Comparison of ENCODE assay signal across 19 cellular contexts in genomic region chr20:51362254-51362653, GRCh38.
DNase-seq lines count a peak whose midpoint lies in the region; ATAC-seq and TF ChIP-seq lines count a peak whose summit lies in the region.
"Had no signal": no experiment of that assay in that cellular context is flagged by ENCODE, and none has a peak within 500 bp of the region (broad histone marks: within the 10 kb centered on the region; RNA-seq: fewer than 3 reads in every experiment).

No MANE protein-coding gene starts in this region.

- WGBS in testis, 2 donors = 89 to 90% methylated on average over 3 of the region's 3 CpGs

- H3K27me3 ChIP-seq in brain microvascular endothelial cell (replicated peaks) (no peaks in the 10 kb centered on the region), osteoblast (ENCODE audit: insufficient read depth, low read length) (no peaks in the 10 kb centered on the region), testis (no peaks in the 10 kb centered on the region)

- no peak for TF ChIP-seq EP300 in Ishikawa (IDR thresholded peaks at IDR 0.05; ENCODE audit: borderline replicate concordance)

- H3K36me3 ChIP-seq in brain microvascular endothelial cell (replicated peaks) (no peaks in the 10 kb centered on the region), osteoblast (ENCODE audit: insufficient read depth, low read length) (no peaks in the 10 kb centered on the region), testis (ENCODE audit: low read depth, missing control alignments) (no peaks in the 10 kb centered on the region)

- in situ Hi-C loops in brain microvascular endothelial cell (cut with HindIII; ENCODE audit: low pct_ligation_motif_present, low sequenced_read_pairs) = no loop called here

- intact Hi-C loops in testis (cut with DNase I; ENCODE audit: low total_unique reads) = no loop called here

- TF ChIP-seq CTCF in brain microvascular endothelial cell (IDR thresholded peaks at IDR 0.05; ENCODE audit: low read depth, low read length, missing control alignments) = no peak
- TF ChIP-seq CTCF in osteoblast (IDR thresholded peaks at IDR 0.05; ENCODE audit: extremely low read depth, low read depth, low read length) = no peak
- no peak for TF ChIP-seq CTCF in testis (IDR thresholded peaks at IDR 0.05)

- no peaks in the 10 kb centered on the region for H3K79me2 ChIP-seq in osteoblast (ENCODE audit: insufficient read depth, low read length)

- peaks cover 12% of the 10 kb centered on the region for H3K9me3 Mint-ChIP-seq in activated T-helper 17 cell treated with anti-CD3 and anti-CD28 coated beads, Interleukin-2, amount 50 U/mL, for 72 hours

- DNase-seq in brain microvascular endothelial cell (no peak), osteoblast (ENCODE audit: insufficient read length, low spot score, missing footprints) (no peak), testis (no peak), T-helper 17 cell (no peak)
- DNase-seq: Caco-2; CD8-positive, alpha-beta T cell; KG1; MM.1S; NCI-H2029; NCI-H446 treated with DMSO at 0.1 percent for 48 hours; NCI-H526 treated with DMSO at 0.1 percent for 48 hours; SHP77 treated with DMSO at 0.1 percent for 48 hours had no signal

- no peaks in the 10 kb centered on the region for H3K36me3 Mint-ChIP-seq in activated T-helper 17 cell treated with anti-CD3 and anti-CD28 coated beads, Interleukin-2, amount 50 U/mL, for 72 hours (ENCODE audit: low read depth)
- H3K36me3 Mint-ChIP-seq in T-helper 17 cell (ENCODE audit: low read depth) = peaks cover 2% of the 10 kb centered on the region
- H3K36me3 Mint-ChIP-seq: CD8-positive, alpha-beta T cell had no signal

- H3K4me2 ChIP-seq in osteoblast (ENCODE audit: insufficient read depth, low read length) = no peak overlapping the region

- no peak overlapping the region for H3K27ac Mint-ChIP-seq in activated T-helper 17 cell treated with anti-CD3 and anti-CD28 coated beads, Interleukin-2, amount 50 U/mL, for 72 hours
- no peak overlapping the region for H3K27ac Mint-ChIP-seq in T-helper 17 cell
- H3K27ac Mint-ChIP-seq: B cell; CD8-positive, alpha-beta T cell had no signal

- no peak for TF ChIP-seq RAD21 in Ishikawa (IDR thresholded peaks at IDR 0.05; ENCODE audit: low read depth)

- H3K27me3 Mint-ChIP-seq in activated T-helper 17 cell treated with anti-CD3 and anti-CD28 coated beads, Interleukin-2, amount 50 U/mL, for 72 hours = peaks cover 4% of the 10 kb centered on the region
- peaks cover 17% of the 10 kb centered on the region for H3K27me3 Mint-ChIP-seq in T-helper 17 cell

- no peaks in the 10 kb centered on the region for H3K4me1 Mint-ChIP-seq in activated T-helper 17 cell treated with anti-CD3 and anti-CD28 coated beads, Interleukin-2, amount 50 U/mL, for 72 hours
- H3K4me1 Mint-ChIP-seq in T-helper 17 cell = peaks cover 5% of the 10 kb centered on the region
- H3K4me1 Mint-ChIP-seq: B cell had no signal

- H3K4me1 ChIP-seq in osteoblast (ENCODE audit: insufficient read depth, low read length) (peaks cover 34% of the 10 kb centered on the region), testis (no peaks in the 10 kb centered on the region)
- H3K4me1 ChIP-seq: Caco-2 had no signal

- peak overlapping the region; percentile 100 for H3K27ac ChIP-seq in brain microvascular endothelial cell
- H3K27ac ChIP-seq in osteoblast (ENCODE audit: low read depth, low read length) = peak overlapping the region; percentile 29
- no peak overlapping the region for H3K27ac ChIP-seq in testis
- H3K27ac ChIP-seq: C4-2B, RWPE1 had no signal

- H4K20me1 ChIP-seq in osteoblast (ENCODE audit: insufficient read depth, low read length) = no peaks in the 10 kb centered on the region

- no peak for ATAC-seq in activated T-helper 17 cell treated with anti-CD3 and anti-CD28 coated beads, Interleukin-2, amount 50 U/mL, for 72 hours (replicated peaks)
- no peak for ATAC-seq in GM18511 (IDR thresholded peaks at IDR 0.05; ENCODE audit: unreplicated experiment)
- no peak for ATAC-seq in T-helper 17 cell
- ATAC-seq: CD8-positive, alpha-beta T cell; HepG2 had no signal

- peaks cover 4% of the 10 kb centered on the region for H3K9me3 ChIP-seq in osteoblast (ENCODE audit: low read depth, low read length)
- no peaks in the 10 kb centered on the region for H3K9me3 ChIP-seq in testis
- no peaks in the 10 kb centered on the region for H3K9me3 ChIP-seq in T-helper 17 cell (ENCODE audit: control insufficient read depth, low read length, poor library complexity, severe bottlenecking)

- no peak overlapping the region for H2AFZ ChIP-seq in osteoblast (ENCODE audit: low read length)

- no peak overlapping the region for H3K4me3 Mint-ChIP-seq in activated T-helper 17 cell treated with anti-CD3 and anti-CD28 coated beads, Interleukin-2, amount 50 U/mL, for 72 hours
- no peak overlapping the region for H3K4me3 Mint-ChIP-seq in T-helper 17 cell
- H3K4me3 Mint-ChIP-seq: B cell; CD8-positive, alpha-beta T cell had no signal

- no peak for TF ChIP-seq POLR2A in testis (IDR thresholded peaks at IDR 0.05)

- H3K4me3 ChIP-seq in brain microvascular endothelial cell (ENCODE audit: low read depth, low read length) (no peak overlapping the region), osteoblast (ENCODE audit: insufficient read depth, low read length) (no peak overlapping the region), testis (no peak overlapping the region)

TF ChIP-seq in Ishikawa, 13 proteins besides CTCF, POLR2A, EP300 and RAD21:
- peak; percentile 80 for TF ChIP-seq USF1 (IDR thresholded peaks at IDR 0.05)
- no peak for TF ChIP-seq ZBTB7A (IDR thresholded peaks at IDR 0.05; ENCODE audit: low read depth)
- no peak for TF ChIP-seq TEAD4 (IDR thresholded peaks at IDR 0.05)
- TF ChIP-seq TCF12 (IDR thresholded peaks at IDR 0.05; ENCODE audit: low read depth) = no peak
- TF ChIP-seq TAF1 (IDR thresholded peaks at IDR 0.05; ENCODE audit: low read depth) = no peak
- TF ChIP-seq MAX (IDR thresholded peaks at IDR 0.05) = peak; percentile 38; the same call in 1 of the 2 replicates
- TF ChIP-seq YY1 (IDR thresholded peaks at IDR 0.05; ENCODE audit: low read depth) = no peak

Comparison
In these comparisons a context has a peak if more than half of its experiments do, and no peak if none do; other contexts are left out.
1. H3K27ac ChIP-seq: peak in brain microvascular endothelial cell (single experiment) and osteoblast (single experiment); none in testis (0 of 2).